ENCODE assay signal across 18 cellular contexts in the genomic region with DNA sequence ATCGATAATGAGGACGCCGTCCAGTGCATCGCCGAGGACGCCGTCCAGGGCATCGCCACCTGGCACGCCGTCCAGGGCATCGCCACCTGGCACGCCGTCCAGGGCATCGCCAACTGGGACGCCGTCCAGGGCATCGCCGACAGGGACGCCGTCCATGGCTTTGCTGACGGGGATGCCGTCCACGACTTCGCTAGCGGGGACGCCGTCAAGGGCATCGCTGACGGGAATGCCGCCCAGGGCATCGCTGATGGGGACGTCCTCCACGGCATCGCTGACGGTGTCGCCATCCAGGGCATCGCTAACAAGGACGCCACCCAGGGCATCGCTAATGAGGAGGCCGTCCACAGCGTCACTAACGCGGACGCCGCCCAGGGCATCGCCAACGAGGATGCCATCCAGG.
"Had no signal": no experiment of that assay in that cellular context is flagged by ENCODE, and none has a peak within 500 bp of the region (broad histone marks: within the 10 kb centered on the region; RNA-seq: fewer than 3 reads in every experiment).

No MANE protein-coding gene starts in this region.

- H3K36me3 ChIP-seq: colonic mucosa, esophagus muscularis mucosa, gastroesophageal sphincter, heart left ventricle, left lung, lower lobe of right lung had no signal

- H3K27me3 ChIP-seq: colonic mucosa, esophagus muscularis mucosa, foreskin keratinocyte, gastroesophageal sphincter, heart left ventricle, hepatocyte, left lung had no signal

- H3K79me2 ChIP-seq: hepatocyte had no signal

- H3K4me3 ChIP-seq: colonic mucosa, esophagus muscularis mucosa, gastroesophageal sphincter, heart left ventricle, hepatocyte, left lung, lower lobe of right lung, mucosa of descending colon had no signal

- H2AFZ ChIP-seq: hepatocyte had no signal

- H3K4me2 ChIP-seq: hepatocyte had no signal

- H3K4me1 ChIP-seq: colonic mucosa, esophagus muscularis mucosa, foreskin keratinocyte, gastroesophageal sphincter, heart left ventricle, left lung, lower lobe of right lung had no signal

- H3K9me3 ChIP-seq: colonic mucosa, gastroesophageal sphincter, lower lobe of right lung had no signal

- H3K27ac ChIP-seq: colonic mucosa, esophagus muscularis mucosa, foreskin keratinocyte, gastroesophageal sphincter, heart left ventricle, hepatocyte, left lung, lower lobe of right lung had no signal

- DNase-seq: colonic mucosa; cortex of kidney; effector CD8-positive, alpha-beta T cell; effector memory CD8-positive, alpha-beta T cell; endodermal cell; foreskin keratinocyte; heart left ventricle; hypothalamus; left cardiac atrium; left lung; left ventricle myocardium superior; lower lobe of right lung; mesenchymal stem cell; mucosa of descending colon; naive B cell had no signal

- ATAC-seq: effector memory CD8-positive, alpha-beta T cell; foreskin keratinocyte; gastroesophageal sphincter; heart left ventricle; left cardiac atrium; left lung; left ventricle myocardium superior; mucosa of descending colon had no signal
